15 cellular contexts compared by ENCODE assay signal in the genomic region with DNA sequence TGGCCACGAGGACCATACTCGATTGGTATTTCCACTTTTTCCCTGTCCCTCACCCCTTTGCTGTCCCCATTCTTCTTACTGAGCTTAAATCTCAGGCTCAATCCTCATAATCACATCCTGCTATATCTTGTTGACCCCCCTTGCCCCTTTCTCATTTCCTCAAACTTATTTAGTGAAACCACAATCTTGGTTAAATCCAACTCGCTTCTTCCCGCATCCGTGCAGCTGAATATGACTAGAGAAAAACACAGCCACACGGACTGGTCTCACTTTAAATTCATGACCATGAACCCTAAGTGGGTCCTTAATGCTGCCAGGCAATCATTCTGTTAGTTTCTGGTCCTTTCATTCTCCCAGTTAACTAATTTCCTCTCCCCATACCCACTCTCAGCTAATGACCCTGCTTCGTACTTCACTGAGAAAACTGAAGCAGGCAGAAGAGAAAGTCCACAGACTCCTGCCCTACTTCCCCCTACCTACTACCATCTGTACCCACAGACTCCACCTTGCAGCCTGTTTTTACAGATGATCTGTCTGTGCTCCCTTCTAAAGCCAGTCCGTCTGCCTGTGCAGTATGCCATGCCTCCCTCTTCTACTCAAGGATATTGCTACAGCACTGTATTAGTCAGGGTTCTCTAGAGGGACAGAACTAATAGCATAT.
"Had no signal": no experiment of that assay in that cellular context is flagged by ENCODE, and none has a peak within 500 bp of the region (broad histone marks: within the 10 kb centered on the region; RNA-seq: fewer than 3 reads in every experiment).

No MANE protein-coding gene starts in this region.

- DNase-seq: activated CD4-positive, alpha-beta T cell treated with anti-CD3 and anti-CD28 coated beads, Interleukin-2, amount 10 ng/mL, durations not matched to agents 7 days and 5 days; activated CD8-positive, alpha-beta memory T cell treated with anti-CD3 and anti-CD28 coated beads for 24 hours; activated naive CD4-positive, alpha-beta T cell; anterior cingulate cortex; brain microvascular endothelial cell; cerebellar nuclear complex; effector CD8-positive, alpha-beta T cell; foreskin fibroblast; glutamatergic neuron; left ventricle myocardium inferior; mesendoderm; nephron progenitor cell; occipital lobe; transverse colon had no signal

- FAIRE-seq: endothelial cell of umbilical vein had no signal
